27 cellular contexts compared by ENCODE assay signal in the genomic region with DNA sequence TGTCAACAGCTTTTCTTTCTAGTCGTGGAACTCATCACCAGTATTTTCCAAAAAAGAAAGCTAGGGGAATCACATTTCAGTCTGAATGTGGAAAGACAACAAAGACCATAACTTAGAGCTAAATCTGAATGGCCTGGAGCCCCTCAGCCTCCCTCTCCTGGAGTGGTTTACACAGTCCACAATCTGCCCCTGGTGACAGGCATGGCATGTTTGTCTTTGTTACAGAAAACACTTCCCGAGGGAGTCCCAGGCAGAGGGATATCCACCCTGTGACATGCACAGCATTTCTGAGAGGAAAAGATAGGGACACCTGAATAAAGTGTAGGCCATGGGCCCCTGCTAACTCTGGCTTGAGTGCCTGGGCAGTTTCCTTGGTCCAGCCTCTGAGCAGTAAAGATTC. TPM values are rescaled to one million over a fixed set of nuclear protein-coding genes. Genes with fewer than 3 reads are reported as not detected.
DNase-seq lines count a peak whose midpoint lies in the region; ATAC-seq, FAIRE-seq and TF ChIP-seq lines count a peak whose summit lies in the region.
"Had no signal": no experiment of that assay in that cellular context is flagged by ENCODE, and none has a peak within 500 bp of the region (broad histone marks: within the 10 kb centered on the region; RNA-seq: fewer than 3 reads in every experiment).

No MANE protein-coding gene starts in this region.

- H3K9me3 ChIP-seq in HepG2 (ENCODE audit: low read length) = no peaks in the 10 kb centered on the region
- no peaks in the 10 kb centered on the region for H3K9me3 ChIP-seq in right lobe of liver
- no peaks in the 10 kb centered on the region for H3K9me3 ChIP-seq in BE2C
- H3K9me3 ChIP-seq: adrenal gland, body of pancreas, neutrophil, transverse colon had no signal

- H4K20me1 ChIP-seq in HepG2 (ENCODE audit: insufficient read depth, low read length) = peaks cover 1% of the 10 kb centered on the region; the same call in 1 of the 2 replicates

- no peaks in the 10 kb centered on the region for H3K27me3 Mint-ChIP-seq in osteocyte (ENCODE audit: unreplicated experiment)

- WGBS in HepG2 (ENCODE audit: low lambda C conversion rate) = 21% methylated on average over 1 of the region's 2 CpGs
- 58% methylated on average over 2 of the region's 2 CpGs for WGBS in right lobe of liver (ENCODE audit: insufficient coverage, low coverage, low lambda C conversion rate, missing lambda C conversion rate)

- ATAC-seq in HepG2 = peak; percentile 47
- ATAC-seq in right lobe of liver = no peak
- no peak for ATAC-seq in activated CD4-positive, CD25-positive, alpha-beta regulatory T cell treated with anti-CD3 and anti-CD28 coated beads, Interleukin-2, amount 50 U/mL, for 24 hours
- ATAC-seq: body of pancreas; K562; Panc1; stimulated activated naive CD8-positive, alpha-beta T cell treated with anti-CD3 and anti-CD28 coated beads, Interleukin-15, amount 100 ng/mL, for 72 hours; WTC11 had no signal

- CTCF ChIA-PET in HepG2 (lab: Yijun Ruan, JAX; ENCODE audit: low intra/inter-chr PET ratio, low total read pairs) = no interaction called here

- peak; percentile 86 for FAIRE-seq in HepG2 (lab: Jason Lieb, UNC)
- FAIRE-seq: K562, kidney had no signal

- no peak overlapping the region for H2AFZ ChIP-seq in HepG2 (ENCODE audit: low read length)

- TF ChIP-seq EP300 in HepG2 (IDR thresholded peaks at IDR 0.05; ENCODE audit: low read depth in 2 of 2, low read length in 2 of 2) (no peak), HepG2 (CRISPR knock-in tag; IDR thresholded peaks at IDR 0.05; ENCODE audit: borderline replicate concordance) (no peak)

- peak overlapping the region; percentile 6; the same call in 1 of the 2 replicates for H3K9ac ChIP-seq in HepG2 (ENCODE audit: insufficient read depth, low read depth, low read length)
- H3K9ac ChIP-seq: BLaER1 treated with 17β-estradiol and CSF1 and Interleukin-3, amounts not matched to agents 10 nM and 100 nM had no signal

- TF ChIP-seq POLR2A in HepG2 (IDR thresholded peaks at IDR 0.05; ENCODE audit: insufficient read depth in 1 of 2, low read depth in 2 of 2, low read length in 2 of 2) = no peak
- TF ChIP-seq POLR2A in right lobe of liver (IDR thresholded peaks at IDR 0.05) = no peak

- peaks cover 23% of the 10 kb centered on the region for H3K79me2 ChIP-seq in HepG2 (ENCODE audit: insufficient read depth, low read length)

- H3K36me3 Mint-ChIP-seq in osteocyte (ENCODE audit: unreplicated experiment) = no peaks in the 10 kb centered on the region
- H3K36me3 Mint-ChIP-seq: WTC11 had no signal

- in situ Hi-C loops in HepG2 (cut with HindIII; ENCODE audit: extremely low pct_ligation_motif_present, low pct_unique_long_range_greater_than_20kb) = loop anchor here (5.0 kb wide), 1 partner anchor 39 kb away; no protein-coding TSS in a partner anchor

- H3K4me2 ChIP-seq in HepG2 (ENCODE audit: low read depth, low read length) = peak overlapping the region; percentile 94

- intact Hi-C loops in HepG2 (cut with micrococcal nuclease; ENCODE audit: unreplicated experiment) (loop anchor here (5.0 kb wide), 1 partner anchor 334 kb away; no protein-coding TSS in a partner anchor), right lobe of liver (cut with DNase I) (no loop called here), dorsolateral prefrontal cortex (cut with DNase I) (no loop called here)

- H3K36me3 ChIP-seq in HepG2 (replicated peaks in 1 of 2; ENCODE audit: control insufficient read depth in 1 of 2, insufficient read depth in 2 of 2, low read length in 2 of 2) = no peaks in the 10 kb centered on the region; a peak in 1 of 5 replicates
- no peaks in the 10 kb centered on the region for H3K36me3 ChIP-seq in right lobe of liver
- H3K36me3 ChIP-seq in BE2C = no peaks in the 10 kb centered on the region
- H3K36me3 ChIP-seq: adrenal gland; BLaER1 treated with 17β-estradiol and CSF1 and Interleukin-3, amounts not matched to agents 10 nM and 100 nM; neutrophil; transverse colon had no signal

- DNase-seq in HepG2 (ENCODE audit: low spot score) (peak; percentile 74), right lobe of liver (no peak), dorsolateral prefrontal cortex (no peak), osteocyte (ENCODE audit: extremely low spot score, unreplicated experiment) (no peak), NCI-H1694 (lab: John Stamatoyannopoulos, UW) (no peak), BE2C (no peak)
- DNase-seq: activated naive CD4-positive, alpha-beta T cell treated with anti-CD3 and anti-CD28 coated beads for 36 hours; adrenal gland; body of pancreas; effector CD4-positive, alpha-beta T cell; H9; kidney; mammary epithelial cell; NCI-H1105 treated with DMSO at 0.1 percent for 48 hours; NCI-H2107; NCI-H524; SHP77 treated with DMSO at 0.1 percent for 48 hours; stimulated activated naive CD8-positive, alpha-beta T cell treated with anti-CD3 and anti-CD28 coated beads, Interleukin-15, amount 100 ng/mL, for 72 hours; transverse colon had no signal

- peaks cover 29% of the 10 kb centered on the region for H3K4me1 Mint-ChIP-seq in osteocyte (ENCODE audit: unreplicated experiment)

- TF ChIP-seq RAD21 in HepG2 (CRISPR knock-in tag; IDR thresholded peaks at IDR 0.05) = no peak

- H3K9me3 Mint-ChIP-seq in osteocyte (ENCODE audit: unreplicated experiment) = peaks cover 5% of the 10 kb centered on the region
- H3K9me3 Mint-ChIP-seq: activated naive CD4-positive, alpha-beta T cell treated with anti-CD3 and anti-CD28 coated beads for 36 hours had no signal

- 0 out of 2 replicates have a peak, but pooled peaks have one; percentile 18 for TF ChIP-seq CTCF in HepG2 (CRISPR knock-in tag; IDR thresholded peaks at IDR 0.05)
- TF ChIP-seq CTCF in right lobe of liver (IDR thresholded peaks at IDR 0.05) = no peak
- no peak for TF ChIP-seq CTCF in dorsolateral prefrontal cortex (IDR thresholded peaks at IDR 0.05 in 54 of 56, conservative IDR thresholded peaks at IDR 0.05 in 2 of 56; ENCODE audit: low read depth in 1 of 56, partially characterized antibody in 56 of 56)
- TF ChIP-seq CTCF in osteocyte (IDR thresholded peaks at IDR 0.05) = no peak
- TF ChIP-seq CTCF in BE2C (IDR thresholded peaks at IDR 0.05; ENCODE audit: low read depth, low read length) = no peak

- H3K27ac ChIP-seq in HepG2 (ENCODE audit: extremely low read length, insufficient read depth, low read length) (peak overlapping the region; percentile 25), right lobe of liver (no peak overlapping the region), dorsolateral prefrontal cortex (peak overlapping the region in 42 of 59 donors; percentile 3 to 94 (median 46))
- H3K27ac ChIP-seq: adrenal gland; BLaER1 treated with 17β-estradiol and CSF1 and Interleukin-3, amounts not matched to agents 10 nM and 100 nM; body of pancreas; epithelial cell of prostate; neutrophil; skin epidermis; transverse colon had no signal

- peaks cover 30% of the 10 kb centered on the region for H3K4me1 ChIP-seq in HepG2 (ENCODE audit: insufficient read depth, low read length)
- H3K4me1 ChIP-seq in right lobe of liver = peaks cover 0 to 7% (median 0%) of the 10 kb centered on the region in 4 donors
- no peaks in the 10 kb centered on the region for H3K4me1 ChIP-seq in BE2C

- H3K4me3 Mint-ChIP-seq in osteocyte (ENCODE audit: unreplicated experiment) = no peak overlapping the region
- H3K4me3 Mint-ChIP-seq: activated naive CD4-positive, alpha-beta T cell treated with anti-CD3 and anti-CD28 coated beads for 36 hours; H9; stimulated activated naive CD8-positive, alpha-beta T cell treated with anti-CD3 and anti-CD28 coated beads, Interleukin-15, amount 100 ng/mL, for 72 hours; WTC11 had no signal

- POLR2A ChIA-PET in HepG2 (lab: Yijun Ruan, JAX) = interaction anchor here (0.6 to 11.5 kb wide), 4 partner anchors 9 to 50 kb away, joined by 3 to 287 read pairs (median 4); no protein-coding TSS in a partner anchor

- H3K4me3 ChIP-seq in HepG2 (replicated peaks in 1 of 3; ENCODE audit: insufficient read depth in 1 of 3, low read depth in 2 of 3, low read length in 3 of 3) (peak overlapping the region in 1 of 3 experiments; percentile 13; a peak in 1 of 6 replicates), right lobe of liver (no peak overlapping the region), dorsolateral prefrontal cortex (no peak overlapping the region), BE2C (ENCODE audit: low read depth, low read length) (no peak overlapping the region)
- H3K4me3 ChIP-seq: adrenal gland; BLaER1 treated with 17β-estradiol and CSF1 and Interleukin-3, amounts not matched to agents 10 nM and 100 nM; body of pancreas; K562; skin epidermis; transverse colon had no signal

- H3K27me3 ChIP-seq in HepG2 (ENCODE audit: control insufficient read depth in 1 of 2, insufficient read depth in 2 of 2, low read length in 2 of 2) (no peaks in the 10 kb centered on the region; a peak in 1 of 5 replicates), right lobe of liver (no peaks in the 10 kb centered on the region), dorsolateral prefrontal cortex (no peaks in the 10 kb centered on the region), BE2C (peaks cover 47% of the 10 kb centered on the region)
- H3K27me3 ChIP-seq: adrenal gland, body of pancreas, transverse colon had no signal

- BruUV-seq in HepG2 (replicated peaks; lab: Mats Ljungman, UMichigan) = no TSS peak

- peak overlapping the region; percentile 19 for H3K27ac Mint-ChIP-seq in osteocyte (ENCODE audit: unreplicated experiment)
- H3K27ac Mint-ChIP-seq: activated naive CD4-positive, alpha-beta T cell treated with anti-CD3 and anti-CD28 coated beads for 36 hours; stimulated activated naive CD8-positive, alpha-beta T cell treated with anti-CD3 and anti-CD28 coated beads, Interleukin-15, amount 100 ng/mL, for 72 hours; WTC11 had no signal

RNA-seq across cellular contexts. Expression of a gene that starts 3.1 kb away (rescaled TPM):
- total RNA-seq in HepG2 (2016; rRNA removed; fragmentation: Illumina TruSeq; extraction: Trizol) (34.7 and 46.5 TPM in 2 replicates), right lobe of liver (10 to 100 TPM; 12.5 to 26.1 (median 17.1) TPM), dorsolateral prefrontal cortex (10 to 100 TPM in 76 of 120 experiments, 1 to 10 TPM in 44; 5.3 to 20.4 (median 11.1) TPM), osteocyte (14.2 and 14.5 TPM in 2 replicates)
- 3.4 and 3.7 TPM in 2 replicates for total RNA-seq in HepG2 (2016; cell fraction: cytosol; rRNA removed; fragmentation: Illumina TruSeq; extraction: Trizol; ENCODE audit: low read depth)
- total RNA-seq in HepG2 (2016; cell fraction: insoluble cytoplasmic fraction; rRNA removed; fragmentation: Illumina TruSeq; extraction: Trizol) = 36.7 and 46.5 TPM in 2 replicates
- 15.6 and 16.1 TPM in 2 replicates for total RNA-seq in HepG2 (2016; cell fraction: membrane; rRNA removed; fragmentation: Illumina TruSeq; extraction: Trizol)
- 57.2 and 60.7 TPM in 2 replicates for total RNA-seq in HepG2 (2016; cell fraction: nucleus; rRNA removed; fragmentation: Illumina TruSeq; extraction: Trizol)
- 49.1 and 70.4 TPM in 2 replicates for polyA plus RNA-seq in HepG2 (2011; rRNA removed)
- polyA plus RNA-seq in HepG2 (2011; cell fraction: cytosol; rRNA removed) = 41.6 and 43.4 TPM in 2 replicates
- 33.6 and 37.4 TPM in 2 replicates for polyA plus RNA-seq in HepG2 (2011; cell fraction: nucleus; rRNA removed)
- polyA plus RNA-seq in HepG2 (2012) = 22.8 and 29.0 TPM in 2 replicates
- 1.4 and 1.5 TPM in 2 replicates for polyA plus RNA-seq in HepG2 (2016; cell fraction: cytosol; fragmentation: Illumina TruSeq; extraction: Trizol; ENCODE audit: low read depth)
- polyA plus RNA-seq in HepG2 (2016; cell fraction: insoluble cytoplasmic fraction; fragmentation: Illumina TruSeq; extraction: Trizol; ENCODE audit: low read depth) = 19.7 and 21.6 TPM in 2 replicates
- polyA plus RNA-seq in HepG2 (2016; cell fraction: membrane; fragmentation: Illumina TruSeq; extraction: Trizol; ENCODE audit: low read depth) = 4.3 and 4.6 TPM in 2 replicates
- polyA plus RNA-seq in HepG2 (2016; cell fraction: nucleus; fragmentation: Illumina TruSeq; extraction: Trizol; ENCODE audit: insufficient read depth, low read depth) = 58.8 and 63.1 TPM in 2 replicates
- 16.6 and 151 TPM in 2 replicates for polyA minus RNA-seq in HepG2 (2011; rRNA and poly(A)+ RNA removed; ENCODE audit: low replicate concordance)
- polyA minus RNA-seq in HepG2 (2011; cell fraction: cytosol; rRNA and poly(A)+ RNA removed) = 66.3 and 82.1 TPM in 2 replicates
- polyA minus RNA-seq in HepG2 (2011; cell fraction: nucleus; rRNA and poly(A)+ RNA removed) = 43.3 and 46.9 TPM in 2 replicates
- 0.25 TPM for polyA plus RNA-seq in BE2C (2012; ENCODE audit: insufficient read depth, insufficient read length, low read depth)

Comparison
In these comparisons a context has a peak if more than half of its experiments do, and no peak if none do; other contexts are left out.
1. H3K27ac ChIP-seq: peak in HepG2 (single experiment) and dorsolateral prefrontal cortex (42 of 59); none in right lobe of liver (0 of 3).